1 cellular context compared by ENCODE assay signal in genomic region chr11:61509058-61510029, GRCh38.
TF ChIP-seq lines count a peak whose summit lies in the region.

No MANE protein-coding gene starts in this region.

TF ChIP-seq in H1, 55 proteins besides CTCF, POLR2A, EP300 and RAD21 (continued from another document):
- TF ChIP-seq TAF1 (IDR thresholded peaks at IDR 0.05; ENCODE audit: low read depth, low read length) (no peak; the same call in 1 of the 2 replicates), MAFK (IDR thresholded peaks at IDR 0.05; ENCODE audit: low read depth, low read length) (no peak), ASH2L (IDR thresholded peaks at IDR 0.05; ENCODE audit: low read length) (peak; percentile 59), POLR2AphosphoS5 (IDR thresholded peaks at IDR 0.05; ENCODE audit: low read depth, low read length) (no peak), BACH1 (IDR thresholded peaks at IDR 0.05; ENCODE audit: low read length) (no peak), KDM1A (IDR thresholded peaks at IDR 0.05; ENCODE audit: borderline replicate concordance, low read length) (no peak), EGR1 (IDR thresholded peaks at IDR 0.05; ENCODE audit: borderline replicate concordance, low read depth, low read length) (no peak), EZH2 (IDR thresholded peaks at IDR 0.05; ENCODE audit: low read depth, low read length, severe bottlenecking) (peak; percentile 68), SP4 (IDR thresholded peaks at IDR 0.05; ENCODE audit: low read length) (no peak), E2F6 (IDR thresholded peaks at IDR 0.05) (peak; percentile 100), RBBP5 (IDR thresholded peaks at IDR 0.05; ENCODE audit: borderline replicate concordance, low read depth, low read length) (peak; percentile 49; the same call in 1 of the 2 replicates), NRF1 (IDR thresholded peaks at IDR 0.05; ENCODE audit: low read depth, low read length) (peak; percentile 62), JUN (IDR thresholded peaks at IDR 0.05; ENCODE audit: low read depth, low read length) (no peak), CBX5 (IDR thresholded peaks at IDR 0.05; ENCODE audit: low read depth, low read length) (no peak), GTF2F1 (IDR thresholded peaks at IDR 0.05; ENCODE audit: borderline replicate concordance, low read depth, low read length) (no peak), SAP30 (IDR thresholded peaks at IDR 0.05; ENCODE audit: insufficient read depth, insufficient replicate concordance, low read length) (no peak), ATF2 (IDR thresholded peaks at IDR 0.05; ENCODE audit: low read length) (no peak), HDAC6 (IDR thresholded peaks at IDR 0.05; ENCODE audit: low read depth, low read length) (no peak), SP2 (IDR thresholded peaks at IDR 0.05; ENCODE audit: low read length) (no peak), JUND (IDR thresholded peaks at IDR 0.05; ENCODE audit: low read length) (no peak), SP1 (IDR thresholded peaks at IDR 0.05; ENCODE audit: low read depth, low read length) (no peak), KDM5A (IDR thresholded peaks at IDR 0.05; ENCODE audit: low read length) (no peak), TEAD4 (IDR thresholded peaks at IDR 0.05; ENCODE audit: low read depth, low read length) (peak; percentile 55; the same call in 1 of the 2 replicates), ZNF274 (IDR thresholded peaks at IDR 0.05; ENCODE audit: borderline replicate concordance, extremely low read depth, low read length) (no peak), POU5F1 (IDR thresholded peaks at IDR 0.05; ENCODE audit: low read depth, low read length) (no peak), CHD2 (IDR thresholded peaks at IDR 0.05; ENCODE audit: low read length) (no peak), CEBPB (IDR thresholded peaks at IDR 0.05; ENCODE audit: low read depth, low read length) (no peak), TBP (IDR thresholded peaks at IDR 0.05; ENCODE audit: low read depth, low read length) (peak; percentile 46; the same call in 1 of the 2 replicates), TCF12 (IDR thresholded peaks at IDR 0.05; ENCODE audit: low read depth, low read length) (peak; percentile 79; the same call in 1 of the 2 replicates), BCL11A (IDR thresholded peaks at IDR 0.05; ENCODE audit: low read depth in 2 of 2, low read length in 2 of 2) (no peak), RFX5 (IDR thresholded peaks at IDR 0.05; ENCODE audit: borderline replicate concordance, low read depth, low read length) (no peak), CHD1 (IDR thresholded peaks at IDR 0.05; ENCODE audit: low read depth, low read length) (no peak), YY1 (IDR thresholded peaks at IDR 0.05; ENCODE audit: low read depth, low read length) (0 out of 2 replicates have a peak, but pooled peaks have one; percentile 14), SIX5 (IDR thresholded peaks at IDR 0.05; ENCODE audit: low read depth, low read length) (no peak), BRCA1 (IDR thresholded peaks at IDR 0.05; ENCODE audit: low read depth, low read length) (no peak), PHF8 (conservative IDR thresholded peaks at IDR 0.05; ENCODE audit: low read depth, low read length) (no peak), SIRT6 (IDR thresholded peaks at IDR 0.05; ENCODE audit: low read length) (no peak), SIN3A (conservative IDR thresholded peaks at IDR 0.05 in 1 of 2, IDR thresholded peaks at IDR 0.05 in 1 of 2; ENCODE audit: low read depth in 1 of 2, low read length in 2 of 2) (peak; percentile 64 to 84; a peak in 2 of 4 replicates), CBX8 (IDR thresholded peaks at IDR 0.05; ENCODE audit: borderline replicate concordance, low read depth, low read length) (no peak), RNF2 (IDR thresholded peaks at IDR 0.05; ENCODE audit: borderline replicate concordance, low read depth, low read length, missing control alignments, poor library complexity, severe bottlenecking) (peak; percentile 80), SUZ12 (IDR thresholded peaks at IDR 0.05; ENCODE audit: low read length) (peak; percentile 65; the same call in 1 of the 2 replicates), RXRA (IDR thresholded peaks at IDR 0.05; ENCODE audit: insufficient read depth, low read depth, low read length) (no peak), HDAC2 (IDR thresholded peaks at IDR 0.05; ENCODE audit: borderline replicate concordance in 1 of 2, low read depth in 2 of 2, low read length in 2 of 2) (0 out of 4 replicates have a peak, but pooled peaks of 1 of the 2 experiments have one; percentile 36), FOSL1 (IDR thresholded peaks at IDR 0.05; ENCODE audit: insufficient read depth, low read depth, low read length) (no peak), CREB1 (IDR thresholded peaks at IDR 0.05) (peak; percentile 65), NANOG (IDR thresholded peaks at IDR 0.05; ENCODE audit: insufficient read depth, low read depth, low read length, poor library complexity, severe bottlenecking) (no peak), KDM4A (IDR thresholded peaks at IDR 0.05; ENCODE audit: low read depth, low read length, severe bottlenecking) (peak; percentile 50), GABPA (IDR thresholded peaks at IDR 0.05; ENCODE audit: borderline replicate concordance, insufficient read depth, low read length) (no peak; the same call in 1 of the 2 replicates)
- TF ChIP-seq, protein P1, sequence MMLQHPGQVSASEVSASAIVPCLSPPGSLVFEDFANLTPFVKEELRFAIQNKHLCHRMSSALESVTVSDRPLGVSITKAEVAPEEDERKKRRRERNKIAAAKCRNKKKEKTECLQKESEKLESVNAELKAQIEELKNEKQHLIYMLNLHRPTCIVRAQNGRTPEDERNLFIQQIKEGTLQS (IDR thresholded peaks at IDR 0.05; ENCODE audit: insufficient read depth, low read depth, low read length), result no peak
- TF ChIP-seq, protein P2, sequence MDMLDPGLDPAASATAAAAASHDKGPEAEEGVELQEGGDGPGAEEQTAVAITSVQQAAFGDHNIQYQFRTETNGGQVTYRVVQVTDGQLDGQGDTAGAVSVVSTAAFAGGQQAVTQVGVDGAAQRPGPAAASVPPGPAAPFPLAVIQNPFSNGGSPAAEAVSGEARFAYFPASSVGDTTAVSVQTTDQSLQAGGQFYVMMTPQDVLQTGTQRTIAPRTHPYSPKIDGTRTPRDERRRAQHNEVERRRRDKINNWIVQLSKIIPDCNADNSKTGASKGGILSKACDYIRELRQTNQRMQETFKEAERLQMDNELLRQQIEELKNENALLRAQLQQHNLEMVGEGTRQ (IDR thresholded peaks at IDR 0.05; ENCODE audit: low read length), result no peak
- TF ChIP-seq, protein P3, sequence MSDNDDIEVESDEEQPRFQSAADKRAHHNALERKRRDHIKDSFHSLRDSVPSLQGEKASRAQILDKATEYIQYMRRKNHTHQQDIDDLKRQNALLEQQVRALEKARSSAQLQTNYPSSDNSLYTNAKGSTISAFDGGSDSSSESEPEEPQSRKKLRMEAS (IDR thresholded peaks at IDR 0.05), result peak; percentile 99
- TF ChIP-seq, protein P4, sequence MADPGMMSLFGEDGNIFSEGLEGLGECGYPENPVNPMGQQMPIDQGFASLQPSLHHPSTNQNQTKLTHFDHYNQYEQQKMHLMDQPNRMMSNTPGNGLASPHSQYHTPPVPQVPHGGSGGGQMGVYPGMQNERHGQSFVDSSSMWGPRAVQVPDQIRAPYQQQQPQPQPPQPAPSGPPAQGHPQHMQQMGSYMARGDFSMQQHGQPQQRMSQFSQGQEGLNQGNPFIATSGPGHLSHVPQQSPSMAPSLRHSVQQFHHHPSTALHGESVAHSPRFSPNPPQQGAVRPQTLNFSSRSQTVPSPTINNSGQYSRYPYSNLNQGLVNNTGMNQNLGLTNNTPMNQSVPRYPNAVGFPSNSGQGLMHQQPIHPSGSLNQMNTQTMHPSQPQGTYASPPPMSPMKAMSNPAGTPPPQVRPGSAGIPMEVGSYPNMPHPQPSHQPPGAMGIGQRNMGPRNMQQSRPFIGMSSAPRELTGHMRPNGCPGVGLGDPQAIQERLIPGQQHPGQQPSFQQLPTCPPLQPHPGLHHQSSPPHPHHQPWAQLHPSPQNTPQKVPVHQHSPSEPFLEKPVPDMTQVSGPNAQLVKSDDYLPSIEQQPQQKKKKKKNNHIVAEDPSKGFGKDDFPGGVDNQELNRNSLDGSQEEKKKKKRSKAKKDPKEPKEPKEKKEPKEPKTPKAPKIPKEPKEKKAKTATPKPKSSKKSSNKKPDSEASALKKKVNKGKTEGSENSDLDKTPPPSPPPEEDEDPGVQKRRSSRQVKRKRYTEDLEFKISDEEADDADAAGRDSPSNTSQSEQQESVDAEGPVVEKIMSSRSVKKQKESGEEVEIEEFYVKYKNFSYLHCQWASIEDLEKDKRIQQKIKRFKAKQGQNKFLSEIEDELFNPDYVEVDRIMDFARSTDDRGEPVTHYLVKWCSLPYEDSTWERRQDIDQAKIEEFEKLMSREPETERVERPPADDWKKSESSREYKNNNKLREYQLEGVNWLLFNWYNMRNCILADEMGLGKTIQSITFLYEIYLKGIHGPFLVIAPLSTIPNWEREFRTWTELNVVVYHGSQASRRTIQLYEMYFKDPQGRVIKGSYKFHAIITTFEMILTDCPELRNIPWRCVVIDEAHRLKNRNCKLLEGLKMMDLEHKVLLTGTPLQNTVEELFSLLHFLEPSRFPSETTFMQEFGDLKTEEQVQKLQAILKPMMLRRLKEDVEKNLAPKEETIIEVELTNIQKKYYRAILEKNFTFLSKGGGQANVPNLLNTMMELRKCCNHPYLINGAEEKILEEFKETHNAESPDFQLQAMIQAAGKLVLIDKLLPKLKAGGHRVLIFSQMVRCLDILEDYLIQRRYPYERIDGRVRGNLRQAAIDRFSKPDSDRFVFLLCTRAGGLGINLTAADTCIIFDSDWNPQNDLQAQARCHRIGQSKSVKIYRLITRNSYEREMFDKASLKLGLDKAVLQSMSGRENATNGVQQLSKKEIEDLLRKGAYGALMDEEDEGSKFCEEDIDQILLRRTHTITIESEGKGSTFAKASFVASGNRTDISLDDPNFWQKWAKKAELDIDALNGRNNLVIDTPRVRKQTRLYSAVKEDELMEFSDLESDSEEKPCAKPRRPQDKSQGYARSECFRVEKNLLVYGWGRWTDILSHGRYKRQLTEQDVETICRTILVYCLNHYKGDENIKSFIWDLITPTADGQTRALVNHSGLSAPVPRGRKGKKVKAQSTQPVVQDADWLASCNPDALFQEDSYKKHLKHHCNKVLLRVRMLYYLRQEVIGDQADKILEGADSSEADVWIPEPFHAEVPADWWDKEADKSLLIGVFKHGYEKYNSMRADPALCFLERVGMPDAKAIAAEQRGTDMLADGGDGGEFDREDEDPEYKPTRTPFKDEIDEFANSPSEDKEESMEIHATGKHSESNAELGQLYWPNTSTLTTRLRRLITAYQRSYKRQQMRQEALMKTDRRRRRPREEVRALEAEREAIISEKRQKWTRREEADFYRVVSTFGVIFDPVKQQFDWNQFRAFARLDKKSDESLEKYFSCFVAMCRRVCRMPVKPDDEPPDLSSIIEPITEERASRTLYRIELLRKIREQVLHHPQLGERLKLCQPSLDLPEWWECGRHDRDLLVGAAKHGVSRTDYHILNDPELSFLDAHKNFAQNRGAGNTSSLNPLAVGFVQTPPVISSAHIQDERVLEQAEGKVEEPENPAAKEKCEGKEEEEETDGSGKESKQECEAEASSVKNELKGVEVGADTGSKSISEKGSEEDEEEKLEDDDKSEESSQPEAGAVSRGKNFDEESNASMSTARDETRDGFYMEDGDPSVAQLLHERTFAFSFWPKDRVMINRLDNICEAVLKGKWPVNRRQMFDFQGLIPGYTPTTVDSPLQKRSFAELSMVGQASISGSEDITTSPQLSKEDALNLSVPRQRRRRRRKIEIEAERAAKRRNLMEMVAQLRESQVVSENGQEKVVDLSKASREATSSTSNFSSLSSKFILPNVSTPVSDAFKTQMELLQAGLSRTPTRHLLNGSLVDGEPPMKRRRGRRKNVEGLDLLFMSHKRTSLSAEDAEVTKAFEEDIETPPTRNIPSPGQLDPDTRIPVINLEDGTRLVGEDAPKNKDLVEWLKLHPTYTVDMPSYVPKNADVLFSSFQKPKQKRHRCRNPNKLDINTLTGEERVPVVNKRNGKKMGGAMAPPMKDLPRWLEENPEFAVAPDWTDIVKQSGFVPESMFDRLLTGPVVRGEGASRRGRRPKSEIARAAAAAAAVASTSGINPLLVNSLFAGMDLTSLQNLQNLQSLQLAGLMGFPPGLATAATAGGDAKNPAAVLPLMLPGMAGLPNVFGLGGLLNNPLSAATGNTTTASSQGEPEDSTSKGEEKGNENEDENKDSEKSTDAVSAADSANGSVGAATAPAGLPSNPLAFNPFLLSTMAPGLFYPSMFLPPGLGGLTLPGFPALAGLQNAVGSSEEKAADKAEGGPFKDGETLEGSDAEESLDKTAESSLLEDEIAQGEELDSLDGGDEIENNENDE (IDR thresholded peaks at IDR 0.05; ENCODE audit: insufficient replicate concordance, low read length), result no peak
